ENCODE assay signal across 26 cellular contexts in the genomic region with DNA sequence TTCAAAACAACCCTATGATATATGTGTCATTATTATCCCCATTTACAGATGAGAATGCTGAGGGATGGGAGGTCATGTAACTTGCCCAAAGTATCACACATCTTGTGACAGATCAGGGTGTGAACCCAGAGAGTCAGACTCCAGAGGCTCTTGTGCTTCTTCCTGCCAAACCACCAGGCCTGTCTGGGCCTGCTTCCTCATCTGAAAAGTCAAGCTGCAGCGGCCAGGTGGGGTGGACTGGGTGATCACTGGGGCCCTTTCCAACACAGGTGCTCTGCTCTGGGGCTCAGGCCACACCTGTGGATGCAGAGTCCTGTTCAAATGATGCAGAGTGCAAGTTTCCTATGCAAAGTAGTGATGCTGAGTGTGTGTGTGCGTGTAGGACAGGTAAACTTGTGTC. TPM values are rescaled to one million over a fixed set of nuclear protein-coding genes. Genes with fewer than 3 reads are reported as not detected.
A peak's percentile ranks its signal among the peaks of the same experiment; 100 is the strongest.
DNase-seq lines count a peak whose midpoint lies in the region; ATAC-seq and TF ChIP-seq lines count a peak whose summit lies in the region.
"Had no signal": no experiment of that assay in that cellular context is flagged by ENCODE, and none has a peak within 500 bp of the region (broad histone marks: within the 10 kb centered on the region; RNA-seq: fewer than 3 reads in every experiment).

No MANE protein-coding gene starts in this region.

- no peaks in the 10 kb centered on the region for H3K36me3 Mint-ChIP-seq in CD14-positive monocyte
- H3K36me3 Mint-ChIP-seq: activated naive CD8-positive, alpha-beta T cell; immature natural killer cell had no signal

- no peaks in the 10 kb centered on the region for H3K4me1 Mint-ChIP-seq in CD14-positive monocyte
- H3K4me1 Mint-ChIP-seq: immature natural killer cell, T-helper 17 cell had no signal

- no peak for ATAC-seq in omental fat pad (ENCODE audit: low FRiP score)
- ATAC-seq: activated CD4-positive, CD25-positive, alpha-beta regulatory T cell treated with anti-CD3 and anti-CD28 coated beads, Interleukin-2, amount 50 U/mL, for 24 hours; activated CD8-positive, alpha-beta T cell treated with anti-CD3 and anti-CD28 coated beads for 36 hours; GM12878; left lobe of liver; SK-N-SH treated with all-trans-retinoic acid at 6 μM for 48 hours; T-helper 17 cell had no signal

- intact Hi-C loops in CD14-positive monocyte (cut with micrococcal nuclease), result no loop called here

- peaks cover 2 to 6% (median 2%) of the 10 kb centered on the region in 3 donors for H3K27me3 Mint-ChIP-seq in CD14-positive monocyte (ENCODE audit: low read depth in 3 of 3)

- peaks cover 0 to 6% (median 0%) of the 10 kb centered on the region in 7 donors for H3K9me3 Mint-ChIP-seq in CD14-positive monocyte
- H3K9me3 Mint-ChIP-seq: activated CD8-positive, alpha-beta T cell treated with anti-CD3 and anti-CD28 coated beads for 36 hours; activated T-helper 2 cell treated with anti-CD3 and anti-CD28 coated beads, Interferon-gamma antibody, Interleukin-2, Interleukin-4, amounts not matched to agents 10 μg/mL and 5 μg/mL and 100 μg/mL, durations not matched to agents 14 hours and 24 hours and 36 hours; dendritic cell treated with granulocyte-macrophage colony-stimulating factor and Interleukin-4, amounts not matched to agents 40 ng/mL and 50 ng/mL, for 4 days; immature natural killer cell had no signal

- DNase-seq in NCI-H526 (lab: John Stamatoyannopoulos, UW), result peak; percentile 4 to 49
- no peak for DNase-seq in NCI-H526 treated with DMSO at 0.1 percent for 48 hours (lab: John Stamatoyannopoulos, UW)
- peak; percentile 32 for DNase-seq in NCI-H510A (lab: John Stamatoyannopoulos, UW)
- peak; percentile 68 for DNase-seq in epithelial cell of esophagus (ENCODE audit: low read depth)
- DNase-seq in ureter (ENCODE audit: low spot score), result peak; percentile 48
- DNase-seq in omental fat pad (ENCODE audit: low spot score), result no peak
- DNase-seq in CD14-positive monocyte (ENCODE audit: low spot score), result no peak
- DNase-seq: activated CD8-positive, alpha-beta T cell treated with anti-CD3 and anti-CD28 coated beads for 36 hours; central memory CD4-positive, alpha-beta T cell; COR-L47; GM23248; immature natural killer cell; NCI-H1694; sigmoid colon; stimulated activated naive CD4-positive, alpha-beta T cell; T-helper 17 cell; thyroid gland had no signal

- H3K27ac Mint-ChIP-seq in CD14-positive monocyte, result no peak overlapping the region
- H3K27ac Mint-ChIP-seq: activated CD8-positive, alpha-beta T cell treated with anti-CD3 and anti-CD28 coated beads for 36 hours; activated naive CD8-positive, alpha-beta T cell; activated T-helper 2 cell treated with anti-CD3 and anti-CD28 coated beads, Interferon-gamma antibody, Interleukin-2, Interleukin-4, amounts not matched to agents 10 μg/mL and 5 μg/mL and 100 μg/mL, durations not matched to agents 14 hours and 24 hours and 36 hours; dendritic cell treated with granulocyte-macrophage colony-stimulating factor and Interleukin-4, amounts not matched to agents 40 ng/mL and 50 ng/mL, for 4 days; immature natural killer cell; T-helper 17 cell had no signal

- TF ChIP-seq CTCF in epithelial cell of esophagus (IDR thresholded peaks at IDR 0.05; ENCODE audit: insufficient read depth, low read depth, low read length, missing control alignments), result no peak
- TF ChIP-seq CTCF in omental fat pad (IDR thresholded peaks at IDR 0.05), result no peak
- TF ChIP-seq CTCF in CD14-positive monocyte (IDR thresholded peaks at IDR 0.05), result no peak

- no peak overlapping the region for H3K4me3 Mint-ChIP-seq in CD14-positive monocyte
- H3K4me3 Mint-ChIP-seq: activated CD8-positive, alpha-beta T cell treated with anti-CD3 and anti-CD28 coated beads for 36 hours; activated naive CD8-positive, alpha-beta T cell; dendritic cell treated with granulocyte-macrophage colony-stimulating factor and Interleukin-4, amounts not matched to agents 40 ng/mL and 50 ng/mL, for 4 days; immature natural killer cell; T-helper 17 cell had no signal

- H3K4me3 ChIP-seq in epithelial cell of esophagus (ENCODE audit: low read length), result no peak overlapping the region
- H3K4me3 ChIP-seq: GM12878, GM23248, prostate gland, sigmoid colon, thyroid gland had no signal

RNA-seq across cellular contexts. Expression of a gene that starts 26.7 kb away (rescaled TPM):
- total RNA-seq in ureter (3.4 TPM), omental fat pad (1 to 10 TPM in 2 of 4 donors, under 1 TPM in 2; 0.12 to 1.4 (median 1.2) TPM)
- not detected for polyA plus RNA-seq in CD14-positive monocyte
- total RNA-seq: activated CD8-positive, alpha-beta T cell treated with anti-CD3 and anti-CD28 coated beads for 36 hours; activated T-helper 2 cell treated with anti-CD3 and anti-CD28 coated beads, Interferon-gamma antibody, Interleukin-2, Interleukin-4, amounts not matched to agents 10 μg/mL and 5 μg/mL and 100 μg/mL, durations not matched to agents 14 hours and 24 hours and 36 hours; OCI-LY7; T-helper 17 cell had no signal
- polyA plus RNA-seq: immature natural killer cell had no signal

Comparison
In these comparisons a context has a peak if more than half of its experiments do, and no peak if none do; other contexts are left out.
1. DNase-seq: peak in NCI-H526 (2 of 2), NCI-H510A (single experiment), epithelial cell of esophagus (single experiment) and ureter (single experiment); none in NCI-H526 treated with DMSO at 0.1 percent for 48 hours (single experiment), omental fat pad (single experiment) and CD14-positive monocyte (single experiment).